ENCODE assay signal across 9 cellular contexts in the genomic region with DNA sequence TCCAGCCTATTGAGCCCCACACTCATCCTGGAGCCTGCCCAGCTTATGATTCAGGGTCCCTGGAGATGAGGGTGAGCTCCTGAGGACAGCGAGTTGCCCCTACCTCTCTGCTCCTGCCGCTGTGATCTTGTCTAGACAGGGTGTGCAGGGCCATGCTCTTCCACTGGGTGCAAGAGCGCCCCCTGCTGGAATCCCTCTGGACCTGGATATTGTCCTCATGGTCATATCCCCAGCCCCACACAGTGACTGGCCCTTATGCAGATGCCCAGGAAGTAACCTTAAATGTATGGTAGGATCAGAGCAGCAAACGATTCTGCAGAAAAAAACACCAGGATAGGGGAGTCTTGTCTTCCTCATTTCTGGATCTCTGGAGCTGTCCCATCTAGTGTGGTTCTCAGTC. TPM values are rescaled to one million over a fixed set of nuclear protein-coding genes. Genes with fewer than 3 reads are reported as not detected.
DNase-seq lines count a peak whose midpoint lies in the region; ATAC-seq and TF ChIP-seq lines count a peak whose summit lies in the region.
"Not testable (repeated sequence)": the region's sequence is repeated elsewhere in the genome, so short reads cannot be mapped to it uniquely, and the experiment has no call there.
"Had no signal": no experiment of that assay in that cellular context is flagged by ENCODE, and none has a peak within 500 bp of the region (broad histone marks: within the 10 kb centered on the region; RNA-seq: fewer than 3 reads in every experiment).

No MANE protein-coding gene starts in this region.

- not testable (repeated sequence) for H3K27me3 Mint-ChIP-seq in activated CD4-positive, alpha-beta memory T cell treated with anti-CD3 and anti-CD28 coated beads, Interleukin-2, amount 10 ng/mL, durations not matched to agents 7 days and 5 days
- peaks cover 29% of the 10 kb centered on the region for H3K27me3 Mint-ChIP-seq in nephron progenitor cell (ENCODE audit: low read depth, poor library complexity)

- H3K9me3 ChIP-seq in upper lobe of left lung, result not testable (repeated sequence)

- H3K4me3 ChIP-seq in HL-60 (replicated peaks; ENCODE audit: insufficient read depth, low read length); choroid plexus epithelial cell (ENCODE audit: low read depth, low read length); upper lobe of left lung: not testable (repeated sequence)

- H3K27me3 ChIP-seq in HL-60 (ENCODE audit: insufficient read depth, poor library complexity, severe bottlenecking); upper lobe of left lung: not testable (repeated sequence)

- not testable (repeated sequence) for H3K36me3 ChIP-seq in upper lobe of left lung

- intact Hi-C loops in left ventricle myocardium superior (cut with micrococcal nuclease), result not testable (repeated sequence)

- peak; percentile 57 for DNase-seq in DMS53 (lab: John Stamatoyannopoulos, UW)
- peak in 1 of 2 experiments; percentile 28 for DNase-seq in HL-60 (ENCODE audit: low read depth in 1 of 2, low spot score in 1 of 2)
- peak; percentile 36 for DNase-seq in OCI-M1 (lab: John Stamatoyannopoulos, UW)
- DNase-seq in activated CD4-positive, alpha-beta memory T cell treated with anti-CD3 and anti-CD28 coated beads, Interleukin-2, amount 10 ng/mL, durations not matched to agents 7 days and 5 days, result peak; percentile 40
- DNase-seq in choroid plexus epithelial cell (ENCODE audit: low read depth); left ventricle myocardium superior; nephron progenitor cell; upper lobe of left lung: not testable (repeated sequence)

- H3K27ac ChIP-seq in HL-60 (replicated peaks); upper lobe of left lung: not testable (repeated sequence)

- peak; percentile 63 for ATAC-seq in left ventricle myocardium superior
- ATAC-seq in upper lobe of left lung (ENCODE audit: low FRiP score in 2 of 2), result peak; percentile 55 to 81

- TF ChIP-seq EP300 in upper lobe of left lung (IDR thresholded peaks at IDR 0.05), result not testable (repeated sequence)

- H3K36me3 Mint-ChIP-seq in activated CD4-positive, alpha-beta memory T cell treated with anti-CD3 and anti-CD28 coated beads, Interleukin-2, amount 10 ng/mL, durations not matched to agents 7 days and 5 days (ENCODE audit: low read depth); nephron progenitor cell (ENCODE audit: low read depth): not testable (repeated sequence)

- not testable (repeated sequence) for H3K4me3 Mint-ChIP-seq in activated CD4-positive, alpha-beta memory T cell treated with anti-CD3 and anti-CD28 coated beads, Interleukin-2, amount 10 ng/mL, durations not matched to agents 7 days and 5 days; nephron progenitor cell

- POLR2A ChIA-PET in activated CD4-positive, alpha-beta memory T cell treated with anti-CD3 and anti-CD28 coated beads, Interleukin-2, amount 10 ng/mL, durations not matched to agents 7 days and 5 days (lab: Charles Lee), result not testable (repeated sequence)

- H3K4me1 Mint-ChIP-seq in activated CD4-positive, alpha-beta memory T cell treated with anti-CD3 and anti-CD28 coated beads, Interleukin-2, amount 10 ng/mL, durations not matched to agents 7 days and 5 days, result peaks cover 52% of the 10 kb centered on the region
- H3K4me1 Mint-ChIP-seq in nephron progenitor cell, result not testable (repeated sequence)

- CTCF ChIA-PET in activated CD4-positive, alpha-beta memory T cell treated with anti-CD3 and anti-CD28 coated beads, Interleukin-2, amount 10 ng/mL, durations not matched to agents 7 days and 5 days (lab: Charles Lee), result not testable (repeated sequence)

- 36 to 50% methylated on average over 1 to 3 of the region's 4 CpGs for WGBS in upper lobe of left lung, 2 donors

- H3K27ac Mint-ChIP-seq in activated CD4-positive, alpha-beta memory T cell treated with anti-CD3 and anti-CD28 coated beads, Interleukin-2, amount 10 ng/mL, durations not matched to agents 7 days and 5 days; nephron progenitor cell: not testable (repeated sequence)

- TF ChIP-seq CTCF in HL-60 (IDR thresholded peaks at IDR 0.05; ENCODE audit: insufficient read depth, low read length) (peak; percentile 5), choroid plexus epithelial cell (conservative IDR thresholded peaks at IDR 0.05; ENCODE audit: low read depth, low read length) (peak; percentile 40), nephron progenitor cell (IDR thresholded peaks at IDR 0.05) (peak; percentile 39), upper lobe of left lung (IDR thresholded peaks at IDR 0.05) (peak in 4 of 6 experiments; percentile 12 to 47 (median 24))

- not testable (repeated sequence) for TF ChIP-seq POLR2A in upper lobe of left lung (IDR thresholded peaks at IDR 0.05)

- not testable (repeated sequence) for H3K9me3 Mint-ChIP-seq in activated CD4-positive, alpha-beta memory T cell treated with anti-CD3 and anti-CD28 coated beads, Interleukin-2, amount 10 ng/mL, durations not matched to agents 7 days and 5 days; nephron progenitor cell

- peaks cover 5 to 10% (median 9%) of the 10 kb centered on the region in 4 donors for H3K4me1 ChIP-seq in upper lobe of left lung

RNA-seq across cellular contexts. Expression of gene AP1B1, which starts 24.4 kb away (rescaled TPM):
- total RNA-seq in activated CD4-positive, alpha-beta memory T cell treated with anti-CD3 and anti-CD28 coated beads, Interleukin-2, amount 10 ng/mL, durations not matched to agents 7 days and 5 days, result 10 to 100 TPM; 70.2 to 71.4 TPM
- total RNA-seq in left ventricle myocardium superior, result 30.0 TPM
- total RNA-seq in upper lobe of left lung, result 100 to 1,000 TPM in 1 of 6 donors, 10 to 100 TPM in 5; 44.7 to 162 (median 80.7) TPM

RNA-seq across cellular contexts. Expression of gene RFPL1, which starts 25.6 kb away (rescaled TPM):
- total RNA-seq in activated CD4-positive, alpha-beta memory T cell treated with anti-CD3 and anti-CD28 coated beads, Interleukin-2, amount 10 ng/mL, durations not matched to agents 7 days and 5 days, result not detected
- total RNA-seq in left ventricle myocardium superior, result not detected
- not detected for total RNA-seq in upper lobe of left lung
- total RNA-seq: T-helper 1 cell treated with Interleukin-12 subunit alpha and Interleukin-12 subunit beta and Interleukin-4 antibody, amounts not matched to agents 30 ng/mL and 1 ng/mL, for 36 hours had no signal
